Comparison of ENCODE assay signal across 8 cellular contexts in genomic region chr1:62687903-62688686, GRCh38. TPM values are rescaled to one million over a fixed set of nuclear protein-coding genes. Genes with fewer than 3 reads are reported as not detected.
DNase-seq lines count a peak whose midpoint lies in the region; ATAC-seq, FAIRE-seq and TF ChIP-seq lines count a peak whose summit lies in the region.

Gene DOCK7 (minus strand): TSS chr1:62688386. CDS start chr1:62688264, 122 bp downstream.

- no peaks in the 10 kb centered on the region for H3K79me2 ChIP-seq in OCI-LY7 (ENCODE audit: insufficient read depth, low read depth, low read length)

- DNase-seq in D721Med (ENCODE audit: insufficient read length, low spot score) (peak; percentile 44), HPDE6-E6E7 (ENCODE audit: extremely low spot score) (peak; percentile 32), OCI-LY7 (ENCODE audit: low spot score) (peak; percentile 73), esophagus muscularis mucosa (ENCODE audit: extremely low spot score) (peak; percentile 92), mucosa of gallbladder (ENCODE audit: low spot score) (peak; percentile 72)
- DNase-seq in activated T-cell treated with anti-CD3 and anti-CD28 coated beads, Interleukin-2, amount 50 U/mL, for 48 hours = peak; percentile 62 to 73
- peak; percentile 39 for DNase-seq in stimulated activated naive CD4-positive, alpha-beta T cell treated with Interleukin-2 at 50 U/mL for 16 hours (lab: John Stamatoyannopoulos, UW)

- H3K27ac ChIP-seq in OCI-LY7 (ENCODE audit: low read depth, low read length, poor library complexity, severe bottlenecking) = peak within 1 kb of the TSS; percentile 14
- peak within 1 kb of the TSS; percentile 80 to 92 (median 90) for H3K27ac ChIP-seq in esophagus muscularis mucosa (replicated peaks in 1 of 4)

- no peaks in the 10 kb centered on the region for H3K9me2 ChIP-seq in OCI-LY7 (ENCODE audit: insufficient read depth, low read length)

- H4K20me1 ChIP-seq in OCI-LY7 (ENCODE audit: insufficient read depth, low read length) = peaks cover 8% of the 10 kb centered on the region; the same call in 1 of the 2 replicates

- FAIRE-seq in D721Med (lab: Jason Lieb, UNC) = no peak

- H3K9me3 ChIP-seq in OCI-LY7 (ENCODE audit: low read length) (no peaks in the 10 kb centered on the region), esophagus muscularis mucosa (no peaks in the 10 kb centered on the region)

- WGBS in esophagus muscularis mucosa = 0% methylated on average over 25 of the region's 107 CpGs

- TF ChIP-seq EP300 in esophagus muscularis mucosa (IDR thresholded peaks at IDR 0.05) = no peak

- peak within 1 kb of the TSS; percentile 96 for H2AFZ ChIP-seq in OCI-LY7 (ENCODE audit: low read length)

- POLR2A ChIA-PET in OCI-LY7 (lab: Charles Lee) = interaction anchor here (0.6 to 0.7 kb wide), 2 partner anchors 30 to 74 kb away, joined by 3 read pairs; no protein-coding TSS in a partner anchor

- peak; percentile 63 for ATAC-seq in GM21360 (IDR thresholded peaks at IDR 0.05; ENCODE audit: unreplicated experiment)

- TF ChIP-seq POLR2A in esophagus muscularis mucosa (IDR thresholded peaks at IDR 0.05; ENCODE audit: low read depth) = no peak

- H3K4me1 ChIP-seq in OCI-LY7 (ENCODE audit: insufficient read depth, low read length, poor library complexity, severe bottlenecking) (peaks cover 15% of the 10 kb centered on the region), esophagus muscularis mucosa (peaks cover 28 to 74% (median 67%) of the 10 kb centered on the region in 4 donors)

- no TSS peak for BruUV-seq in OCI-LY7 (replicated peaks; lab: Mats Ljungman, UMichigan)

- peak within 1 kb of the TSS; percentile 79 for H3K4me2 ChIP-seq in OCI-LY7 (ENCODE audit: low read length)

- H3K36me3 ChIP-seq in OCI-LY7 (ENCODE audit: insufficient read depth, low read length) (no peaks in the 10 kb centered on the region), esophagus muscularis mucosa (no peaks in the 10 kb centered on the region)

- H3K4me3 ChIP-seq in OCI-LY7 (ENCODE audit: low read depth, low read length, poor library complexity, severe bottlenecking) (peak within 1 kb of the TSS; percentile 72), esophagus muscularis mucosa (peak within 1 kb of the TSS; percentile 92 to 98 (median 96))

- intact Hi-C loops in OCI-LY7 (cut with micrococcal nuclease; ENCODE audit: unreplicated experiment) = loop anchor here (5.0 to 10.0 kb wide), 2 partner anchors 251 to 1603 kb away; partner anchors contain the start of genes NFIA and USP1
- intact Hi-C loops in esophagus muscularis mucosa (cut with DNase I) = loop anchor here (5.0 to 10.0 kb wide), 2 partner anchors 59 to 253 kb away; partner anchors contain the start of gene USP1

- H3K27me3 ChIP-seq in esophagus muscularis mucosa = no peaks in the 10 kb centered on the region

- TF ChIP-seq CTCF in D721Med (IDR thresholded peaks at IDR 0.05; ENCODE audit: insufficient read depth, missing control alignments) (no peak), OCI-LY7 (conservative IDR thresholded peaks at IDR 0.05; ENCODE audit: low read length) (no peak), esophagus muscularis mucosa (IDR thresholded peaks at IDR 0.05) (no peak)

- CTCF ChIA-PET in OCI-LY7 (lab: Charles Lee; ENCODE audit: unreplicated experiment) = no interaction called here

RNA-seq across cellular contexts. Expression of gene DOCK7, which starts in this region (rescaled TPM):
- 20.3 and 30.7 TPM in 2 replicates for total RNA-seq in OCI-LY7 (2014; rRNA removed; shearing (Covaris generic))
- 19.5 and 28.2 TPM in 2 replicates for total RNA-seq in OCI-LY7 (2022)
- 10 to 100 TPM; 27.7 to 66.7 (median 30.5) TPM for total RNA-seq in esophagus muscularis mucosa
- total RNA-seq in mucosa of gallbladder = 25.0 TPM

Comparison
In these comparisons a context has a peak if more than half of its experiments do, and no peak if none do; other contexts are left out.
1. Peak in every context shown above with its lines: DNase-seq, ATAC-seq, H3K4me3 ChIP-seq and H3K27ac ChIP-seq.
2. DNase-seq: peak in every context shown above with its lines; median percentile 92 in esophagus muscularis mucosa; 73 in OCI-LY7; 72 in mucosa of gallbladder; 68 in activated T-cell treated with anti-CD3 and anti-CD28 coated beads, Interleukin-2, amount 50 U/mL, for 48 hours; 44 in D721Med; 39 in stimulated activated naive CD4-positive, alpha-beta T cell treated with Interleukin-2 at 50 U/mL for 16 hours; 32 in HPDE6-E6E7.